In genomic region chr15:33153548-33153947, GRCh38 we compare ENCODE assay signal across 18 cellular contexts. TPM values are rescaled to one million over a fixed set of nuclear protein-coding genes. Genes with fewer than 3 reads are reported as not detected.
DNase-seq lines count a peak whose midpoint lies in the region; ATAC-seq and TF ChIP-seq lines count a peak whose summit lies in the region.
"Had no signal": no experiment of that assay in that cellular context is flagged by ENCODE, and none has a peak within 500 bp of the region (broad histone marks: within the 10 kb centered on the region; RNA-seq: fewer than 3 reads in every experiment).

No MANE protein-coding gene starts in this region.

- TF ChIP-seq EP300 in esophagus muscularis mucosa (IDR thresholded peaks at IDR 0.05) (no peak), sigmoid colon (IDR thresholded peaks at IDR 0.05) (no peak)

- no peaks in the 10 kb centered on the region for H3K27me3 ChIP-seq in left ventricle myocardium inferior (ENCODE audit: low read depth)
- no peaks in the 10 kb centered on the region for H3K27me3 ChIP-seq in esophagus muscularis mucosa
- H3K27me3 ChIP-seq in sigmoid colon, result no peaks in the 10 kb centered on the region
- no peaks in the 10 kb centered on the region for H3K27me3 ChIP-seq in aorta (ENCODE audit: control insufficient read depth in 1 of 2, insufficient read depth in 2 of 2, low read length in 1 of 2)
- H3K27me3 ChIP-seq in MM.1S (replicated peaks; ENCODE audit: insufficient read depth, low read length), result no peaks in the 10 kb centered on the region
- no peaks in the 10 kb centered on the region for H3K27me3 ChIP-seq in effector memory CD4-positive, alpha-beta T cell (replicated peaks; ENCODE audit: control insufficient read depth, insufficient read depth, low read length, poor library complexity, severe bottlenecking)

- no peaks in the 10 kb centered on the region for H3K36me3 ChIP-seq in left ventricle myocardium inferior
- no peaks in the 10 kb centered on the region for H3K36me3 ChIP-seq in esophagus muscularis mucosa
- no peaks in the 10 kb centered on the region for H3K36me3 ChIP-seq in sigmoid colon
- H3K36me3 ChIP-seq in aorta (ENCODE audit: control insufficient read depth in 1 of 2, insufficient read depth in 2 of 2, low read length in 1 of 2), result no peaks in the 10 kb centered on the region
- no peaks in the 10 kb centered on the region for H3K36me3 ChIP-seq in MM.1S (replicated peaks; ENCODE audit: insufficient read depth, low read length)
- no peaks in the 10 kb centered on the region for H3K36me3 ChIP-seq in effector memory CD4-positive, alpha-beta T cell (ENCODE audit: control insufficient read depth, insufficient read depth, low read length)

- H3K4me1 ChIP-seq in left ventricle myocardium inferior (no peaks in the 10 kb centered on the region), esophagus muscularis mucosa (peaks cover 0 to 4% (median 0%) of the 10 kb centered on the region in 4 donors), sigmoid colon (no peaks in the 10 kb centered on the region), aorta (ENCODE audit: control insufficient read depth in 1 of 2, insufficient read depth in 2 of 2, low read length in 2 of 2) (no peaks in the 10 kb centered on the region), MM.1S (ENCODE audit: low read length) (no peaks in the 10 kb centered on the region)
- peaks cover 3% of the 10 kb centered on the region for H3K4me1 ChIP-seq in effector memory CD4-positive, alpha-beta T cell (ENCODE audit: control insufficient read depth, insufficient read depth, low read length, poor library complexity, severe bottlenecking)

- CTCF ChIA-PET in activated CD4-positive, alpha-beta memory T cell treated with anti-CD3 and anti-CD28 coated beads for 36 hours (lab: Charles Lee), result no interaction called here

- DNase-seq in left ventricle myocardium inferior, result no peak
- no peak for DNase-seq in left cardiac atrium
- DNase-seq in esophagus muscularis mucosa (ENCODE audit: extremely low spot score), result no peak
- no peak for DNase-seq in sigmoid colon
- DNase-seq in aorta, result no peak
- no peak for DNase-seq in MM.1S
- no peak for DNase-seq in activated CD4-positive, alpha-beta memory T cell treated with anti-CD3 and anti-CD28 coated beads for 36 hours
- no peak for DNase-seq in effector memory CD4-positive, alpha-beta T cell
- DNase-seq: COR-L47; NCI-H1048; NCI-H187; NCI-H69; NK-92 treated with Interleukin-12 subunit alpha and Interleukin-12 subunit beta, amount 100 ng/mL, for 24 hours; OCI-M1; RPMI8226 had no signal

- H3K4me3 ChIP-seq in left ventricle myocardium inferior (peak overlapping the region; percentile 37), esophagus muscularis mucosa (peak overlapping the region; percentile 17 to 39 (median 22)), sigmoid colon (peak overlapping the region in 3 of 4 donors; percentile 9 to 28 (median 24)), aorta (ENCODE audit: low read length in 2 of 2) (no peak overlapping the region), MM.1S (ENCODE audit: low read length) (no peak overlapping the region)
- H3K4me3 ChIP-seq in effector memory CD4-positive, alpha-beta T cell (ENCODE audit: insufficient read depth, low read depth, low read length, poor library complexity, severe bottlenecking), result no peak overlapping the region
- H3K4me3 ChIP-seq: K562 had no signal

- no peaks in the 10 kb centered on the region for H3K36me3 Mint-ChIP-seq in activated CD4-positive, alpha-beta memory T cell treated with anti-CD3 and anti-CD28 coated beads for 36 hours

- intact Hi-C loops in left ventricle myocardium inferior (cut with micrococcal nuclease), result no loop called here
- intact Hi-C loops in left cardiac atrium (cut with DNase I), result no loop called here
- intact Hi-C loops in esophagus muscularis mucosa (cut with DNase I), result no loop called here
- intact Hi-C loops in sigmoid colon (cut with DNase I), result no loop called here
- intact Hi-C loops in aorta (cut with DNase I), result no loop called here
- intact Hi-C loops in activated CD4-positive, alpha-beta memory T cell treated with anti-CD3 and anti-CD28 coated beads for 36 hours (cut with micrococcal nuclease), result no loop called here

- H3K27me3 Mint-ChIP-seq in activated CD4-positive, alpha-beta memory T cell treated with anti-CD3 and anti-CD28 coated beads for 36 hours, result peaks cover 9% of the 10 kb centered on the region

- H3K4me3 Mint-ChIP-seq in activated CD4-positive, alpha-beta memory T cell treated with anti-CD3 and anti-CD28 coated beads for 36 hours, result no peak overlapping the region

- H3K9me2 ChIP-seq in MM.1S (replicated peaks; ENCODE audit: insufficient read depth, low read length), result no peaks in the 10 kb centered on the region

- WGBS in esophagus muscularis mucosa, result 90% methylated on average over 13 of the region's 17 CpGs
- 94% methylated on average over 17 of the region's 17 CpGs for WGBS in sigmoid colon, 2 donors
- WGBS in aorta, 2 donors, result 92 to 95% methylated on average over 17 of the region's 17 CpGs

- H3K4me1 Mint-ChIP-seq in activated CD4-positive, alpha-beta memory T cell treated with anti-CD3 and anti-CD28 coated beads for 36 hours (ENCODE audit: low read depth), result peaks cover 2% of the 10 kb centered on the region

- no peaks in the 10 kb centered on the region for H3K9me3 Mint-ChIP-seq in activated CD4-positive, alpha-beta memory T cell treated with anti-CD3 and anti-CD28 coated beads for 36 hours

- no peak overlapping the region for H3K9ac ChIP-seq in MM.1S (ENCODE audit: low read length)

- H3K9me3 ChIP-seq in left ventricle myocardium inferior (replicated peaks) (no peaks in the 10 kb centered on the region), esophagus muscularis mucosa (no peaks in the 10 kb centered on the region), sigmoid colon (no peaks in the 10 kb centered on the region), aorta (ENCODE audit: control insufficient read depth, low read length) (no peaks in the 10 kb centered on the region), MM.1S (replicated peaks; ENCODE audit: insufficient read depth, low read length) (no peaks in the 10 kb centered on the region)
- no peaks in the 10 kb centered on the region for H3K9me3 ChIP-seq in effector memory CD4-positive, alpha-beta T cell (ENCODE audit: control insufficient read depth, low read length)

- no peaks in the 10 kb centered on the region for H3F3A ChIP-seq in MM.1S (ENCODE audit: insufficient read depth, low read length)

- H4K20me1 ChIP-seq in MM.1S (ENCODE audit: insufficient read depth, low read length), result no peaks in the 10 kb centered on the region

- H3K4me2 ChIP-seq in MM.1S (ENCODE audit: low read depth, low read length), result no peak overlapping the region

- ATAC-seq in left cardiac atrium (no peak), aorta (ENCODE audit: low FRiP score) (peak; percentile 23)
- ATAC-seq: HCT116, K562 had no signal

- no peak overlapping the region for H2AFZ ChIP-seq in MM.1S (ENCODE audit: low read length)

- H3K27ac ChIP-seq in left ventricle myocardium inferior (replicated peaks), result peak overlapping the region; percentile 19
- H3K27ac ChIP-seq in esophagus muscularis mucosa (replicated peaks in 1 of 4), result peak overlapping the region in 2 of 4 donors; percentile 27 to 38
- peak overlapping the region in 3 of 4 donors; percentile 26 to 49 (median 42) for H3K27ac ChIP-seq in sigmoid colon
- H3K27ac ChIP-seq in aorta (ENCODE audit: low read depth in 1 of 2, low read length in 2 of 2), result no peak overlapping the region
- no peak overlapping the region for H3K27ac ChIP-seq in MM.1S (ENCODE audit: low read length)
- no peak overlapping the region for H3K27ac ChIP-seq in effector memory CD4-positive, alpha-beta T cell (ENCODE audit: insufficient read depth, low read length, poor library complexity, severe bottlenecking)
- H3K27ac ChIP-seq: C4-2B had no signal

- TF ChIP-seq POLR2A in esophagus muscularis mucosa (IDR thresholded peaks at IDR 0.05; ENCODE audit: low read depth) (no peak), sigmoid colon (IDR thresholded peaks at IDR 0.05) (no peak)

- H3K79me2 ChIP-seq in MM.1S (ENCODE audit: low read length), result no peaks in the 10 kb centered on the region

- POLR2A ChIA-PET in activated CD4-positive, alpha-beta memory T cell treated with anti-CD3 and anti-CD28 coated beads for 36 hours (lab: Charles Lee), result no interaction called here

- H3K27ac Mint-ChIP-seq in activated CD4-positive, alpha-beta memory T cell treated with anti-CD3 and anti-CD28 coated beads for 36 hours, result no peak overlapping the region

- TF ChIP-seq CTCF in left ventricle myocardium inferior (IDR thresholded peaks at IDR 0.05; ENCODE audit: borderline replicate concordance) (no peak), esophagus muscularis mucosa (IDR thresholded peaks at IDR 0.05) (no peak), sigmoid colon (IDR thresholded peaks at IDR 0.05) (no peak), MM.1S (IDR thresholded peaks at IDR 0.05; ENCODE audit: low read length) (no peak)

RNA-seq across cellular contexts. Expression of gene FMN1, which starts 41.0 kb away (rescaled TPM):
- total RNA-seq in left ventricle myocardium inferior (4.5 TPM), left cardiac atrium (1 to 10 TPM; 5.4 to 9.4 TPM), esophagus muscularis mucosa (10 to 100 TPM in 2 of 4 donors, 1 to 10 TPM in 2; 4.8 to 12.5 (median 8.6) TPM), sigmoid colon (10 to 100 TPM in 3 of 4 donors, 1 to 10 TPM in 1; 6.7 to 19.9 (median 12.2) TPM), aorta (10 to 100 TPM; 18.4 to 23.4 TPM)
- polyA plus RNA-seq in sigmoid colon (1 to 10 TPM; 3.0 to 6.5 (median 5.9) TPM), aorta (1 to 10 TPM in 1 of 2 donors, under 1 TPM in 1; 0.26 to 1.3 TPM)
- under 1 TPM in 1 of 2 experiments, not detected in 1; 0.05 TPM for total RNA-seq in activated CD4-positive, alpha-beta memory T cell treated with anti-CD3 and anti-CD28 coated beads for 36 hours

Comparison
In these comparisons a context has a peak if more than half of its experiments do, and no peak if none do; other contexts are left out.
1. H3K27ac ChIP-seq: peak in left ventricle myocardium inferior (single experiment) and sigmoid colon (3 of 4); none in aorta (0 of 2), MM.1S (single experiment) and effector memory CD4-positive, alpha-beta T cell (single experiment).
2. H3K4me3 ChIP-seq: peak in left ventricle myocardium inferior (single experiment), esophagus muscularis mucosa (4 of 4) and sigmoid colon (3 of 4); none in aorta (0 of 2), MM.1S (single experiment) and effector memory CD4-positive, alpha-beta T cell (single experiment).